Comparison of ENCODE assay signal across 18 cellular contexts in the genomic region with DNA sequence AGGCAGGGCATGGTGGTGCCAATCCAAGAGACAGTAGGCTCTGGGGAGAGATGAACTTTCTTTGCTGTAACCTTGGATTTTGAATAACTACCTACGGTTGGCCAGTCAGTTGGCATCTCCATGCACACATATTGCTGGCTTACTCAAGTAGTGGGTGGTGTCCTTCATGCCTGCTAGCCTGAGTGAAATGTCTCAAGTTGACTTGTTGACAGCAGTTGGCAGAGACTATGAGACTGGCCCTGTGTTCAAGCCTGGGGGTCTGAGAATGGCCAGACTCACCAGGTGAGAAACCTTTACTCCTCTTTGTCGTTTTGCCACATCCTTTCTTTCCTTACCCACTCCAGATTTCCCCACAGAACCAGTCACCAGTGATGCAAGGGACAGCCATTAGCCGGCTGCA.
A peak's percentile ranks its signal among the peaks of the same experiment; 100 is the strongest.
DNase-seq lines count a peak whose midpoint lies in the region; ATAC-seq and TF ChIP-seq lines count a peak whose summit lies in the region.
"Had no signal": no experiment of that assay in that cellular context is flagged by ENCODE, and none has a peak within 500 bp of the region (broad histone marks: within the 10 kb centered on the region; RNA-seq: fewer than 3 reads in every experiment).

No MANE protein-coding gene starts in this region.

- TF ChIP-seq POLR2A in heart left ventricle (IDR thresholded peaks at IDR 0.05), result no peak

- H3K9me3 ChIP-seq in heart left ventricle (no peaks in the 10 kb centered on the region), left ventricle myocardium inferior (replicated peaks) (peaks cover 3% of the 10 kb centered on the region), MM.1S (replicated peaks; ENCODE audit: insufficient read depth, low read length) (no peaks in the 10 kb centered on the region)
- H3K9me3 ChIP-seq: A549, Caco-2 had no signal

- H3K4me3 ChIP-seq in heart left ventricle (no peak overlapping the region), left ventricle myocardium inferior (no peak overlapping the region), MM.1S (ENCODE audit: low read length) (no peak overlapping the region)
- H3K4me3 ChIP-seq: A549; BLaER1 treated with 17β-estradiol and CSF1 and Interleukin-3, amounts not matched to agents 10 nM and 100 nM had no signal

- H3K27me3 ChIP-seq in heart left ventricle, result peaks cover 0 to 14% (median 0%) of the 10 kb centered on the region in 9 donors
- no peaks in the 10 kb centered on the region for H3K27me3 ChIP-seq in left ventricle myocardium inferior (ENCODE audit: low read depth)
- no peaks in the 10 kb centered on the region for H3K27me3 ChIP-seq in MM.1S (replicated peaks; ENCODE audit: insufficient read depth, low read length)
- H3K27me3 ChIP-seq: BLaER1 treated with 17β-estradiol and CSF1 and Interleukin-3, amounts not matched to agents 10 nM and 100 nM had no signal

- intact Hi-C loops in Right ventricle myocardium inferior (cut with DNase I) (loop anchor here (5.0 kb wide), 1 partner anchor 172 kb away; the partner anchor contains the start of gene MID1IP1), cardiac septum (cut with DNase I) (no loop called here), heart left ventricle (cut with DNase I) (loop anchor here in 1 of 10 donors (5.0 kb wide), 1 partner anchor 172 kb away; the partner anchor contains the start of gene MID1IP1), left ventricle myocardium inferior (cut with micrococcal nuclease) (no loop called here)

- H3K4me2 ChIP-seq in MM.1S (ENCODE audit: low read depth, low read length), result no peak overlapping the region
- H3K4me2 ChIP-seq: A549; BLaER1 treated with 17β-estradiol and CSF1 and Interleukin-3, amounts not matched to agents 10 nM and 100 nM had no signal

- H3K36me3 ChIP-seq in heart left ventricle (no peaks in the 10 kb centered on the region), left ventricle myocardium inferior (no peaks in the 10 kb centered on the region), MM.1S (replicated peaks; ENCODE audit: insufficient read depth, low read length) (no peaks in the 10 kb centered on the region)
- H3K36me3 ChIP-seq: BLaER1 treated with 17β-estradiol and CSF1 and Interleukin-3, amounts not matched to agents 10 nM and 100 nM had no signal

- H3K79me2 ChIP-seq in MM.1S (ENCODE audit: low read length), result no peaks in the 10 kb centered on the region

- H4K20me1 ChIP-seq in MM.1S (ENCODE audit: insufficient read depth, low read length), result no peaks in the 10 kb centered on the region
- H4K20me1 ChIP-seq: BLaER1 treated with 17β-estradiol and CSF1 and Interleukin-3, amounts not matched to agents 10 nM and 100 nM had no signal

- ATAC-seq in Right ventricle myocardium inferior (peak; percentile 67), heart left ventricle (peak; percentile 42 to 87 (median 64))
- ATAC-seq: A549; CD8-positive, alpha-beta T cell had no signal

- no peaks in the 10 kb centered on the region; the same call in 1 of the 2 replicates for H3F3A ChIP-seq in MM.1S (ENCODE audit: insufficient read depth, low read length)

- TF ChIP-seq CTCF in heart left ventricle (IDR thresholded peaks at IDR 0.05), result no peak
- no peak for TF ChIP-seq CTCF in left ventricle myocardium inferior (IDR thresholded peaks at IDR 0.05; ENCODE audit: borderline replicate concordance)
- TF ChIP-seq CTCF in MM.1S (IDR thresholded peaks at IDR 0.05; ENCODE audit: low read length), result no peak

- no peak overlapping the region for H2AFZ ChIP-seq in MM.1S (ENCODE audit: low read length)

- DNase-seq in Right ventricle myocardium inferior (ENCODE audit: missing footprints), result no peak
- no peak for DNase-seq in cardiac septum (ENCODE audit: low spot score)
- peak in 2 of 5 donors; percentile 5 to 25 for DNase-seq in heart left ventricle
- DNase-seq in left ventricle myocardium inferior, result no peak
- DNase-seq in MM.1S, result no peak
- DNase-seq in SKM-1 treated with dmso at 0.1 percent for 144 hours (lab: John Stamatoyannopoulos, UW; ENCODE audit: unreplicated experiment), result no peak
- no peak for DNase-seq in NCI-H146 treated with DMSO at 0.1 percent for 48 hours (lab: John Stamatoyannopoulos, UW; ENCODE audit: unreplicated experiment)
- DNase-seq: AML-193; Caco-2; Calu3; CD4-positive, alpha-beta T cell; CD8-positive, alpha-beta T cell; DMS79 treated with DMSO at 0.1 percent for 48 hours; GF-D8 had no signal

- no peak overlapping the region for H3K9ac ChIP-seq in MM.1S (ENCODE audit: low read length)
- H3K9ac ChIP-seq: BLaER1 treated with 17β-estradiol and CSF1 and Interleukin-3, amounts not matched to agents 10 nM and 100 nM had no signal

- no peak overlapping the region for H3K27ac ChIP-seq in heart left ventricle
- no peak overlapping the region for H3K27ac ChIP-seq in left ventricle myocardium inferior (replicated peaks)
- peak overlapping the region; percentile 50; the same call in 1 of the 2 replicates for H3K27ac ChIP-seq in MM.1S (ENCODE audit: low read length)
- H3K27ac ChIP-seq: 22Rv1; A549; BLaER1 treated with 17β-estradiol and CSF1 and Interleukin-3, amounts not matched to agents 10 nM and 100 nM; C4-2B had no signal

- H3K9me2 ChIP-seq in MM.1S (replicated peaks; ENCODE audit: insufficient read depth, low read length), result no peaks in the 10 kb centered on the region

- H3K4me1 ChIP-seq in heart left ventricle, result peaks cover 0 to 7% (median 0%) of the 10 kb centered on the region in 12 donors
- H3K4me1 ChIP-seq in left ventricle myocardium inferior, result peaks cover 9% of the 10 kb centered on the region
- H3K4me1 ChIP-seq in MM.1S (ENCODE audit: low read length), result peaks cover 16% of the 10 kb centered on the region
- H3K4me1 ChIP-seq: A549; BLaER1 treated with 17β-estradiol and CSF1 and Interleukin-3, amounts not matched to agents 10 nM and 100 nM; Caco-2 had no signal

- WGBS in heart left ventricle, 4 donors, result 54 to 66% (median 59%) methylated on average over 2 to 3 of the region's 3 CpGs
